ENCODE assay signal across 21 cellular contexts in the genomic region with DNA sequence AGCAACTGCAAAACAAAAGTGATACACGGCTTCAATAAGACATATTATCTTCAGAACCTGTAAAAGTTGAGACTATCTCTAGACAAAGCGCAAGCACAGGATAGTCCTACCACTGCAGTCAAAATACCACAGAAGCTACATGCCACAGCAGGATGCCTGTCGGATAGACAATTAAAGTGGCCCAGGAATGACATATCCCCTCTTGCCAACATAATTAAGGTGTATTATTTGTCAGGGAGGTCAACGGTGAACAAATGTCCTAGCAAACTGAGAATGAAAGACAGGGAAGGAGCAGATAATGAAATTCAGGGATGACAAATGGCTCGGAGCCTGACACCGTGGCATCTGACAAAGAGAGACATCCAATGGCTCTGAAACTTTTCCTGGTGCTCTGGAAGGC.
"Had no signal": no experiment of that assay in that cellular context is flagged by ENCODE, and none has a peak within 500 bp of the region (broad histone marks: within the 10 kb centered on the region; RNA-seq: fewer than 3 reads in every experiment).

No MANE protein-coding gene starts in this region.

- H3K27me3 ChIP-seq: gastrocnemius medialis, right atrium auricular region, stomach, thyroid gland had no signal

- H3K4me3 Mint-ChIP-seq: naive thymus-derived CD8-positive, alpha-beta T cell; neural crest cell; stimulated activated effector memory CD8-positive, alpha-beta T cell treated with anti-CD3 and anti-CD28 coated beads, Interleukin-12 subunit alpha, Interleukin-12 subunit beta, amount 100 ng/mL, for 72 hours had no signal

- H3K9me3 ChIP-seq: gastrocnemius medialis, prostate gland, right atrium auricular region, stomach, thyroid gland had no signal

- H3K36me3 Mint-ChIP-seq: naive thymus-derived CD8-positive, alpha-beta T cell; stimulated activated effector memory CD8-positive, alpha-beta T cell treated with anti-CD3 and anti-CD28 coated beads, Interleukin-12 subunit alpha, Interleukin-12 subunit beta, amount 100 ng/mL, for 72 hours had no signal

- H3K27ac ChIP-seq: dorsolateral prefrontal cortex, gastrocnemius medialis, prostate gland, right atrium auricular region, stomach, thyroid gland had no signal

- H3K4me3 ChIP-seq: dorsolateral prefrontal cortex, gastrocnemius medialis, lung, prostate gland, right atrium auricular region, stomach, thyroid gland had no signal

- ATAC-seq: gastrocnemius medialis; left lobe of liver; naive thymus-derived CD8-positive, alpha-beta T cell; sciatic nerve; stimulated activated effector memory CD8-positive, alpha-beta T cell treated with anti-CD3 and anti-CD28 coated beads, Interleukin-12 subunit alpha, Interleukin-12 subunit beta, amount 100 ng/mL, for 72 hours had no signal

- H3K36me3 ChIP-seq: gastrocnemius medialis, prostate gland, right atrium auricular region, stomach, thyroid gland had no signal

- H3K27ac Mint-ChIP-seq: naive thymus-derived CD8-positive, alpha-beta T cell; stimulated activated effector memory CD8-positive, alpha-beta T cell treated with anti-CD3 and anti-CD28 coated beads, Interleukin-12 subunit alpha, Interleukin-12 subunit beta, amount 100 ng/mL, for 72 hours had no signal

- H3K4me1 ChIP-seq: gastrocnemius medialis, prostate gland, right atrium auricular region, thyroid gland had no signal

- DNase-seq: dorsolateral prefrontal cortex; effector CD4-positive, alpha-beta T cell; foreskin fibroblast; gastrocnemius medialis; head of caudate nucleus; mesenchymal stem cell; naive thymus-derived CD8-positive, alpha-beta T cell; nucleus accumbens; stimulated activated CD4-positive, alpha-beta T cell treated with anti-CD3 and anti-CD28 coated beads, Interleukin-2, amount 100 ng/mL, for 24 hours; stimulated activated CD4-positive, alpha-beta T cell treated with anti-CD3 and anti-CD28 coated beads, Interleukin-4, amount 100 ng/mL, for 24 hours; stimulated activated naive CD4-positive, alpha-beta T cell treated with Interleukin-2 at 50 U/mL for 16 hours; stomach; thyroid gland; trophoblast cell had no signal

- H3K4me1 Mint-ChIP-seq: naive thymus-derived CD8-positive, alpha-beta T cell; stimulated activated effector memory CD8-positive, alpha-beta T cell treated with anti-CD3 and anti-CD28 coated beads, Interleukin-12 subunit alpha, Interleukin-12 subunit beta, amount 100 ng/mL, for 72 hours had no signal

- H3K9me3 Mint-ChIP-seq: neural crest cell; stimulated activated effector memory CD8-positive, alpha-beta T cell treated with anti-CD3 and anti-CD28 coated beads, Interleukin-12 subunit alpha, Interleukin-12 subunit beta, amount 100 ng/mL, for 72 hours had no signal
